In genomic region chrX:50973199-50973598, GRCh38 we compare ENCODE assay signal across 30 cellular contexts.
"Had no signal": no experiment of that assay in that cellular context is flagged by ENCODE, and none has a peak within 500 bp of the region (broad histone marks: within the 10 kb centered on the region; RNA-seq: fewer than 3 reads in every experiment).

No MANE protein-coding gene starts in this region.

- FAIRE-seq: colon, endometrium, endothelial cell of umbilical vein had no signal

- DNase-seq: activated CD4-positive, alpha-beta memory T cell treated with anti-CD3 and anti-CD28 coated beads for 36 hours; activated CD4-positive, alpha-beta T cell treated with anti-CD3 and anti-CD28 coated beads for 36 hours; activated CD4-positive, alpha-beta T cell treated with anti-CD3 and anti-CD28 coated beads, Interleukin-2, amount 10 ng/mL, durations not matched to agents 24 days and 14 days; activated CD4-positive, CD25-positive, alpha-beta regulatory T cell; activated CD4-positive, CD25-positive, alpha-beta regulatory T cell treated with anti-CD3 and anti-CD28 coated beads, Interleukin-2, amount 50 U/mL, for 72 hours; activated CD8-positive, alpha-beta memory T cell treated with anti-CD3 and anti-CD28 coated beads, Interleukin-2, amount 10 ng/mL, durations not matched to agents 7 days and 5 days; activated CD8-positive, alpha-beta memory T cell treated with anti-CD3 and anti-CD28 coated beads, Interleukin-2, amount 50 U/mL, for 4 hours; activated CD8-positive, alpha-beta T cell treated with anti-CD3 and anti-CD28 coated beads, Interleukin-2, amount 10 ng/mL, durations not matched to agents 7 days and 5 days; activated effector memory CD4-positive, alpha-beta T cell treated with anti-CD3 and anti-CD28 coated beads, Interleukin-2, amount 50 U/mL, for 16 hours; activated naive CD4-positive, alpha-beta T cell treated with anti-CD3 and anti-CD28 coated beads for 36 hours; activated naive CD8-positive, alpha-beta T cell treated with anti-CD3 and anti-CD28 coated beads for 36 hours; activated naive CD8-positive, alpha-beta T cell treated with anti-CD3 and anti-CD28 coated beads, Interleukin-2, amount 50 U/mL, for 24 hours; activated T-cell treated with anti-CD3 and anti-CD28 coated beads, Interleukin-2, amount 50 U/mL, for 1 hour; activated T-cell treated with anti-CD3 and anti-CD28 coated beads, Interleukin-2, amount 50 U/mL, for 48 hours; adrenal gland; amygdala; aorta; body of pancreas; caudate nucleus; cortex of kidney; dermis blood vessel endothelial cell; effector CD8-positive, alpha-beta T cell; esophagus squamous epithelium; foreskin melanocyte; head of caudate nucleus; hippocampal formation; T1000 had no signal
